ENCODE assay signal across 16 cellular contexts in genomic region chr21:36461277-36461917, GRCh38. TPM values are rescaled to one million over a fixed set of nuclear protein-coding genes. Genes with fewer than 3 reads are reported as not detected.
DNase-seq lines count a peak whose midpoint lies in the region; ATAC-seq and TF ChIP-seq lines count a peak whose summit lies in the region.
"Had no signal": no experiment of that assay in that cellular context is flagged by ENCODE, and none has a peak within 500 bp of the region (broad histone marks: within the 10 kb centered on the region; RNA-seq: fewer than 3 reads in every experiment).

No MANE protein-coding gene starts in this region.

- H3K9ac ChIP-seq in MM.1S (ENCODE audit: low read length) = no peak overlapping the region
- H3K9ac ChIP-seq: SK-N-SH had no signal

- peak in 2 of 3 donors; percentile 55 to 62 for TF ChIP-seq POLR2A in body of pancreas (IDR thresholded peaks at IDR 0.05)
- TF ChIP-seq POLR2A in erythroblast (IDR thresholded peaks at IDR 0.05; ENCODE audit: low read length) = no peak

- H3K4me2 ChIP-seq in MM.1S (ENCODE audit: low read depth, low read length) = no peak overlapping the region
- H3K4me2 ChIP-seq: SK-N-SH had no signal

- WGBS in body of pancreas, 2 donors = 64 to 68% methylated on average over 25 to 30 of the region's 34 CpGs

- H3K9me3 ChIP-seq in MM.1S (replicated peaks; ENCODE audit: insufficient read depth, low read length) (no peaks in the 10 kb centered on the region), body of pancreas (no peaks in the 10 kb centered on the region)
- H3K9me3 ChIP-seq: SK-N-SH had no signal

- H3K9me2 ChIP-seq in MM.1S (replicated peaks; ENCODE audit: insufficient read depth, low read length) = no peaks in the 10 kb centered on the region
- H3K9me2 ChIP-seq: SK-N-SH had no signal

- no peaks in the 10 kb centered on the region for H3K27me3 ChIP-seq in MM.1S (replicated peaks; ENCODE audit: insufficient read depth, low read length)
- no peaks in the 10 kb centered on the region for H3K27me3 ChIP-seq in body of pancreas

- intact Hi-C loops in body of pancreas (cut with DNase I) = no loop called here
- intact Hi-C loops in posterior vena cava (cut with DNase I) = no loop called here

- H3K27ac ChIP-seq in MM.1S (ENCODE audit: low read length) = no peak overlapping the region
- peak overlapping the region; percentile 48 to 80 (median 68) for H3K27ac ChIP-seq in body of pancreas

- ATAC-seq in body of pancreas = peak; percentile 72
- ATAC-seq in HG03039 (IDR thresholded peaks at IDR 0.05; ENCODE audit: unreplicated experiment) = no peak

- TF ChIP-seq CTCF in MM.1S (IDR thresholded peaks at IDR 0.05; ENCODE audit: low read length) (no peak), body of pancreas (IDR thresholded peaks at IDR 0.05) (no peak)

- H3K4me3 ChIP-seq in MM.1S (ENCODE audit: low read length) = no peak overlapping the region
- H3K4me3 ChIP-seq in body of pancreas = no peak overlapping the region

- peak overlapping the region; percentile 25; the same call in 1 of the 2 replicates for H2AFZ ChIP-seq in MM.1S (ENCODE audit: low read length)

- H3F3A ChIP-seq in MM.1S (ENCODE audit: insufficient read depth, low read length) = no peaks in the 10 kb centered on the region

- no peaks in the 10 kb centered on the region for H4K20me1 ChIP-seq in MM.1S (ENCODE audit: insufficient read depth, low read length)

- H3K4me1 ChIP-seq in MM.1S (ENCODE audit: low read length) = 0 out of 2 replicates have a peak, but pooled peaks cover 6% of the 10 kb centered on the region
- H3K4me1 ChIP-seq in body of pancreas = peaks cover 16% of the 10 kb centered on the region

- no peaks in the 10 kb centered on the region for H3K79me2 ChIP-seq in MM.1S (ENCODE audit: low read length)

- DNase-seq in MM.1S = no peak
- peak in 3 of 4 donors; percentile 23 to 30 (median 29) for DNase-seq in body of pancreas
- peak; percentile 26 for DNase-seq in kidney tubule cell (ENCODE audit: low spot score)
- peak; percentile 66 for DNase-seq in posterior vena cava (ENCODE audit: low spot score)
- DNase-seq in NCI-H1930 (lab: John Stamatoyannopoulos, UW) = no peak
- no peak for DNase-seq in erythroblast (lab: John Stamatoyannopoulos, UW)
- DNase-seq: DMS79 treated with DMSO at 0.1 percent for 48 hours, Kasumi-1, NCI-H1092 treated with DMSO at 0.1 percent for 48 hours, NCI-H2081 treated with DMSO at 0.1 percent for 48 hours, NCI-H446 treated with DMSO at 0.1 percent for 48 hours, NCI-H69, SHP77 treated with DMSO at 0.1 percent for 48 hours, SK-N-SH had no signal

- H3K36me3 ChIP-seq in MM.1S (replicated peaks; ENCODE audit: insufficient read depth, low read length) = no peaks in the 10 kb centered on the region
- no peaks in the 10 kb centered on the region for H3K36me3 ChIP-seq in body of pancreas (replicated peaks in 1 of 2; ENCODE audit: insufficient read depth in 1 of 2, low read depth in 2 of 2)

RNA-seq across cellular contexts. Expression of gene CLDN14, which starts 18.5 kb away (rescaled TPM):
- total RNA-seq in body of pancreas = under 1 TPM in 1 of 2 donors, not detected in 1; 0.26 TPM
- total RNA-seq in posterior vena cava = under 1 TPM in 1 of 2 donors, not detected in 1; 0.14 TPM
- total RNA-seq: H7 had no signal

Comparison
In these comparisons a context has a peak if more than half of its experiments do, and no peak if none do; other contexts are left out.
1. DNase-seq: peak in body of pancreas (3 of 4), kidney tubule cell (single experiment) and posterior vena cava (single experiment); none in MM.1S (single experiment), NCI-H1930 (0 of 2) and erythroblast (0 of 2).